18 cellular contexts compared by ENCODE assay signal in genomic region chr13:98206946-98207345, GRCh38. TPM values are rescaled to one million over a fixed set of nuclear protein-coding genes. Genes with fewer than 3 reads are reported as not detected.
A peak's percentile ranks its signal among the peaks of the same experiment; 100 is the strongest.
DNase-seq lines count a peak whose midpoint lies in the region; ATAC-seq and TF ChIP-seq lines count a peak whose summit lies in the region.
"Had no signal": no experiment of that assay in that cellular context is flagged by ENCODE, and none has a peak within 500 bp of the region (broad histone marks: within the 10 kb centered on the region; RNA-seq: fewer than 3 reads in every experiment).

No MANE protein-coding gene starts in this region.

- no peak overlapping the region for H3K23ac ChIP-seq in IMR-90 (ENCODE audit: low read depth, low read length)

- H3K4me3 Mint-ChIP-seq in nephron: no peak overlapping the region
- H3K4me3 Mint-ChIP-seq in CD4-positive, alpha-beta T cell: no peak overlapping the region
- H3K4me3 Mint-ChIP-seq: activated T-cell treated with anti-CD3 and anti-CD28 coated beads, Interleukin-2, amount 50 U/mL, for 24 hours; CD4-positive, CD25-positive, alpha-beta regulatory T cell; central memory CD8-positive, alpha-beta T cell; stimulated activated effector memory CD8-positive, alpha-beta T cell treated with anti-CD3 and anti-CD28 coated beads, Interleukin-12 subunit alpha, Interleukin-12 subunit beta, amount 100 ng/mL, for 72 hours had no signal

- no peak overlapping the region for H2BK15ac ChIP-seq in IMR-90 (ENCODE audit: low read depth, low read length)

- DNase-seq in AG04450 (ENCODE audit: low read depth, low spot score) (peak; percentile 89), IMR-90 (peak; percentile 99), epithelial cell of proximal tubule (ENCODE audit: low read depth) (peak; percentile 94), SKM-1 (lab: John Stamatoyannopoulos, UW; ENCODE audit: unreplicated experiment) (no peak), NCI-H2171 treated with DMSO at 0.1 percent for 48 hours (lab: John Stamatoyannopoulos, UW) (no peak)
- no peak for DNase-seq in CD4-positive, alpha-beta T cell
- DNase-seq: activated CD4-positive, CD25-positive, alpha-beta regulatory T cell; activated T-cell treated with anti-CD3 and anti-CD28 coated beads, Interleukin-2, amount 50 U/mL, for 24 hours; CD4-positive, CD25-positive, alpha-beta regulatory T cell; head of caudate nucleus; MM.1S; NCI-H446; SHP77 treated with DMSO at 0.1 percent for 48 hours had no signal

- BruUV-seq in IMR-90 (replicated peaks; lab: Mats Ljungman, UMichigan): no TSS peak

- no CpG with 5 or more reads among the region's 4 CpGs for WGBS in IMR-90 (ENCODE audit: extremely low coverage in 2 of 2, insufficient read length in 1 of 2), 2 experiments

- H3K4me1 ChIP-seq in IMR-90 (ENCODE audit: control insufficient read depth, insufficient read depth, low read length): peaks cover 23% of the 10 kb centered on the region

- no peak overlapping the region; the same call in 1 of the 2 replicates for H3K4ac ChIP-seq in IMR-90 (ENCODE audit: low read depth, low read length)

- H2AFZ ChIP-seq in IMR-90 (replicated peaks; ENCODE audit: low read length, poor library complexity): no peak overlapping the region

- TF ChIP-seq RAD21 in IMR-90 (IDR thresholded peaks at IDR 0.05; ENCODE audit: low read length): peak; percentile 25; the same call in 1 of the 2 replicates

- TF ChIP-seq CTCF in AG04450 (IDR thresholded peaks at IDR 0.05; ENCODE audit: low read depth, low read length): no peak
- no peak for TF ChIP-seq CTCF in IMR-90 (conservative IDR thresholded peaks at IDR 0.05; ENCODE audit: low read depth, low read length)
- no peak for TF ChIP-seq CTCF in epithelial cell of proximal tubule (conservative IDR thresholded peaks at IDR 0.05; ENCODE audit: low read depth, low read length)
- TF ChIP-seq CTCF in nephron (IDR thresholded peaks at IDR 0.05; ENCODE audit: unreplicated experiment in 3 of 3): no peak
- TF ChIP-seq CTCF in CD4-positive, alpha-beta T cell (IDR thresholded peaks at IDR 0.05): no peak

- H2BK20ac ChIP-seq in IMR-90 (ENCODE audit: low read depth, low read length): no peak overlapping the region

- peak overlapping the region; percentile 91 for H3K27ac ChIP-seq in AG04450 (ENCODE audit: low read depth, low read length)
- no peak overlapping the region for H3K27ac ChIP-seq in IMR-90 (ENCODE audit: insufficient read depth, low read length)
- H3K27ac ChIP-seq in CD4-positive, alpha-beta T cell (ENCODE audit: low read depth, low read length): no peak overlapping the region

- in situ Hi-C loops in IMR-90 (cut with MboI; ENCODE audit: low sequenced_read_pairs): no loop called here

- H3K14ac ChIP-seq in IMR-90 (replicated peaks; ENCODE audit: low read depth, low read length): no peak overlapping the region

- H4K8ac ChIP-seq in IMR-90 (ENCODE audit: low read depth in 2 of 2, low read length in 2 of 2): 0 out of 4 replicates have a peak overlapping the region, but pooled peaks of 1 of the 2 experiments have one; percentile 52

- no peak overlapping the region for H2AK9ac ChIP-seq in IMR-90 (replicated peaks; ENCODE audit: low read depth, low read length, poor library complexity)

- no peaks in the 10 kb centered on the region for H3K27me3 Mint-ChIP-seq in nephron (ENCODE audit: low read depth)
- H3K27me3 Mint-ChIP-seq in CD4-positive, alpha-beta T cell: peaks cover 18% of the 10 kb centered on the region

- no peaks in the 10 kb centered on the region for H3K27me3 ChIP-seq in AG04450 (ENCODE audit: control insufficient read depth, insufficient read depth, low read length)
- no peaks in the 10 kb centered on the region for H3K27me3 ChIP-seq in IMR-90 (ENCODE audit: control insufficient read depth, insufficient read depth, low read length)
- no peaks in the 10 kb centered on the region for H3K27me3 ChIP-seq in CD4-positive, alpha-beta T cell (ENCODE audit: control insufficient read depth, insufficient read depth, low read length)

- H4K5ac ChIP-seq in IMR-90 (ENCODE audit: low read depth, low read length): no peak overlapping the region

- H3K27ac Mint-ChIP-seq in nephron: peak overlapping the region; percentile 71 to 80 (median 79)
- H3K27ac Mint-ChIP-seq in CD4-positive, alpha-beta T cell: no peak overlapping the region
- H3K27ac Mint-ChIP-seq: activated T-cell treated with anti-CD3 and anti-CD28 coated beads, Interleukin-2, amount 50 U/mL, for 24 hours; CD4-positive, CD25-positive, alpha-beta regulatory T cell; stimulated activated effector memory CD8-positive, alpha-beta T cell treated with anti-CD3 and anti-CD28 coated beads, Interleukin-12 subunit alpha, Interleukin-12 subunit beta, amount 100 ng/mL, for 72 hours had no signal

- peaks cover 7% of the 10 kb centered on the region; the same call in 1 of the 2 replicates for H4K20me1 ChIP-seq in IMR-90 (ENCODE audit: insufficient read depth, low read length)

- ATAC-seq in IMR-90 (ENCODE audit: low read depth) (peak; percentile 80), GM21786 (IDR thresholded peaks at IDR 0.05; ENCODE audit: unreplicated experiment) (no peak)
- ATAC-seq in CD4-positive, alpha-beta T cell (ENCODE audit: poor library complexity): no peak
- ATAC-seq: stimulated activated effector memory CD8-positive, alpha-beta T cell treated with anti-CD3 and anti-CD28 coated beads, Interleukin-12 subunit alpha, Interleukin-12 subunit beta, amount 100 ng/mL, for 72 hours had no signal

- H2AK5ac ChIP-seq in IMR-90 (ENCODE audit: low read depth, low read length): no peak overlapping the region

- H3K9me3 Mint-ChIP-seq in nephron: peaks cover 41% of the 10 kb centered on the region
- peaks cover 7% of the 10 kb centered on the region for H3K9me3 Mint-ChIP-seq in CD4-positive, alpha-beta T cell

- H3K18ac ChIP-seq in IMR-90 (ENCODE audit: low read depth, low read length): no peak overlapping the region

- no peak overlapping the region for H3K4me2 ChIP-seq in IMR-90 (ENCODE audit: low read depth, low read length)

- H3K4me1 Mint-ChIP-seq in nephron: peaks cover 35% of the 10 kb centered on the region
- no peaks in the 10 kb centered on the region for H3K4me1 Mint-ChIP-seq in CD4-positive, alpha-beta T cell (ENCODE audit: low read depth)
- H3K4me1 Mint-ChIP-seq: CD4-positive, CD25-positive, alpha-beta regulatory T cell; central memory CD8-positive, alpha-beta T cell; stimulated activated effector memory CD8-positive, alpha-beta T cell treated with anti-CD3 and anti-CD28 coated beads, Interleukin-12 subunit alpha, Interleukin-12 subunit beta, amount 100 ng/mL, for 72 hours had no signal

- H3K4me3 ChIP-seq in AG04450 (ENCODE audit: low read depth, low read length): no peak overlapping the region
- no peak overlapping the region for H3K4me3 ChIP-seq in IMR-90 (ENCODE audit: insufficient read depth, low read depth, low read length)
- H3K4me3 ChIP-seq in epithelial cell of proximal tubule (ENCODE audit: low read depth, low read length): peak overlapping the region; percentile 19

- CTCF ChIA-PET in AG04450 (lab: Charles Lee) (no interaction called here), IMR-90 (lab: Yijun Ruan, JAX) (interaction anchor here (0.9 to 1.3 kb wide), 2 partner anchors 14 to 16 kb away, joined by 3 to 4 read pairs; no protein-coding TSS in a partner anchor)
- CTCF ChIA-PET in CD4-positive, alpha-beta T cell (lab: Charles Lee): no interaction called here

- no peak for TF ChIP-seq POLR2A in IMR-90 (IDR thresholded peaks at IDR 0.05; ENCODE audit: low read depth, low read length)

- peaks cover 27% of the 10 kb centered on the region for H3K9me1 ChIP-seq in IMR-90 (ENCODE audit: insufficient read depth, low read length)

- peaks cover 7% of the 10 kb centered on the region for H3K36me3 ChIP-seq in IMR-90 (ENCODE audit: control insufficient read depth, insufficient read depth, low read length)

- POLR2A ChIA-PET in AG04450 (lab: Yijun Ruan, JAX): interaction anchor here (0.7 kb wide), 1 partner anchor 177 kb away, joined by 3 read pairs; no protein-coding TSS in a partner anchor
- POLR2A ChIA-PET in IMR-90 (lab: Charles Lee; ENCODE audit: unreplicated experiment): no interaction called here
- POLR2A ChIA-PET in CD4-positive, alpha-beta T cell (lab: Charles Lee): no interaction called here

- peak overlapping the region; percentile 87; the same call in 1 of the 2 replicates for H3K56ac ChIP-seq in IMR-90 (ENCODE audit: extremely low read depth, insufficient read depth, low read length)

- H2BK5ac ChIP-seq in IMR-90 (ENCODE audit: low read depth, low read length, poor library complexity, severe bottlenecking): peak overlapping the region; percentile 100

- H3K9me3 ChIP-seq in AG04450 (ENCODE audit: control insufficient read depth, insufficient read depth, low read length) (peaks cover 21% of the 10 kb centered on the region), IMR-90 (ENCODE audit: control insufficient read depth, insufficient read depth, low read length) (peaks cover 8% of the 10 kb centered on the region)
- H3K9me3 ChIP-seq in CD4-positive, alpha-beta T cell (ENCODE audit: control insufficient read depth, low read length): peaks cover 7% of the 10 kb centered on the region

- H4K91ac ChIP-seq in IMR-90 (ENCODE audit: insufficient read depth, low read depth, low read length): no peak overlapping the region

- peaks cover 44 to 78% of the 10 kb centered on the region in 2 experiments for H3K79me1 ChIP-seq in IMR-90 (ENCODE audit: low read depth in 1 of 2, low read length in 2 of 2)

- H3K9ac ChIP-seq in IMR-90 (ENCODE audit: low read depth, low read length): no peak overlapping the region

- dilution Hi-C loops in IMR-90 (cut with HindIII; ENCODE audit: low sequenced_read_pairs, unreplicated experiment): no loop called here

- no peak overlapping the region for H2BK120ac ChIP-seq in IMR-90 (ENCODE audit: low read depth, low read length)

- H3K36me3 Mint-ChIP-seq in nephron (ENCODE audit: low read depth): peaks cover 68% of the 10 kb centered on the region
- no peaks in the 10 kb centered on the region for H3K36me3 Mint-ChIP-seq in CD4-positive, alpha-beta T cell (ENCODE audit: low read depth)
- H3K36me3 Mint-ChIP-seq: CD4-positive, CD25-positive, alpha-beta regulatory T cell; stimulated activated effector memory CD8-positive, alpha-beta T cell treated with anti-CD3 and anti-CD28 coated beads, Interleukin-12 subunit alpha, Interleukin-12 subunit beta, amount 100 ng/mL, for 72 hours had no signal

- intact Hi-C loops in IMR-90 (cut with micrococcal nuclease): loop anchor here (2.0 to 10.0 kb wide), 3 partner anchors 34 to 352 kb away; no protein-coding TSS in a partner anchor
- intact Hi-C loops in CD4-positive, alpha-beta T cell (cut with DNase I, micrococcal nuclease): no loop called here

TF ChIP-seq in IMR-90, 13 proteins besides CTCF, POLR2A, EP300 and RAD21:
- TF ChIP-seq MAZ (IDR thresholded peaks at IDR 0.05; ENCODE audit: borderline replicate concordance, low read depth, low read length): no peak
- peak; percentile 63; the same call in 1 of the 2 replicates for TF ChIP-seq FOS (IDR thresholded peaks at IDR 0.05; ENCODE audit: low read depth, low read length)

RNA-seq across cellular contexts. Expression of gene RNF113B, which starts 29.9 kb away (rescaled TPM):
- polyA plus RNA-seq in AG04450 (2011; rRNA removed) (not detected in 2 replicates), IMR-90 (2012; rRNA removed) (not detected in 2 replicates)
- not detected in 2 replicates for polyA minus RNA-seq in AG04450 (2011; rRNA and poly(A)+ RNA removed)
- total RNA-seq in IMR-90 (2012; rRNA removed) (not detected in 2 replicates), epithelial cell of proximal tubule (not detected in 2 replicates)
- polyA plus RNA-seq in IMR-90 (2012; cell fraction: cytosol; rRNA removed): not detected in 2 replicates
- polyA plus RNA-seq in IMR-90 (2012; cell fraction: nucleus; rRNA removed; ENCODE audit: low replicate concordance): not detected in 2 replicates
- total RNA-seq in CD4-positive, alpha-beta T cell: not detected
- total RNA-seq: CD4-positive, CD25-positive, alpha-beta regulatory T cell; mucosa of gallbladder had no signal
- polyA plus RNA-seq: CD4-positive, CD25-positive, alpha-beta regulatory T cell had no signal

Comparison
In these comparisons a context has a peak if more than half of its experiments do, and no peak if none do; other contexts are left out.
1. DNase-seq: peak in AG04450 (single experiment), IMR-90 (single experiment) and epithelial cell of proximal tubule (single experiment); none in SKM-1 (single experiment), CD4-positive, alpha-beta T cell (0 of 10) and NCI-H2171 treated with DMSO at 0.1 percent for 48 hours (single experiment).